1 cellular context compared by ENCODE assay signal in the genomic region with DNA sequence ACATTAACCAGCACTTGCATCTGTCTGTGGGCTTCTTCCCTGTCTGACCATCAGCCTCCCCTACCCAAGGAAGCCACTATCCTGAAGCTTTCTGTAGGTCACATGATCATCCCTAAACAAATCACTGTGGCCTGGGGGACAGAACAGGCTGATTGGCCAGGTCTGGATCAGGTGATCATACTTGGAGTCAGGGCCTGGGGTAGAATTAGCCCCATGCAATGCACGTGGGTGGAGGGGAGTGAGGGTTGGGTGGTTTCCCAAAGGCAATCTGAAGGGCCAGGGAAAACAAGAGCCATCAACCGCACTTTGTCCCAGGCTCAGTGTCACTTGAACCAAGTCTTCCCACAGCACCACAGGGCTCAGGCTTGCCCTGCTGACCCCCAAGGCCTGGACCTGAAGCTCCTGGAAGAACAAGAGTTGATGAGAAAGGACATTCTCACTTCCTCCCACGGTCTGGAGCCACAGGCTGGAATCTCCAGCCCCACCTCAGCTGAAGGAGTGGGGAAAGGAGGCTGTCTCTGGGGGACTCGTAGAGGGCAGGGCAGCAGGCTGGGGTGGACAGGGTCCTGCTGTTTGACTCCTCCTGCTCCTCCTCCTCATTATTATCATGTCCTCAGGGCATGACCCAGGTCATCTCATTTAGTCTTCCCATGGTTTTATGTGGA.
TF ChIP-seq lines count a peak whose summit lies in the region.

No MANE protein-coding gene starts in this region.

TF ChIP-seq in SK-N-SH treated with all-trans-retinoic acid at 6 μM for 48 hours, 23 proteins besides CTCF, POLR2A, EP300 and RAD21:
- TF ChIP-seq, protein P1, sequence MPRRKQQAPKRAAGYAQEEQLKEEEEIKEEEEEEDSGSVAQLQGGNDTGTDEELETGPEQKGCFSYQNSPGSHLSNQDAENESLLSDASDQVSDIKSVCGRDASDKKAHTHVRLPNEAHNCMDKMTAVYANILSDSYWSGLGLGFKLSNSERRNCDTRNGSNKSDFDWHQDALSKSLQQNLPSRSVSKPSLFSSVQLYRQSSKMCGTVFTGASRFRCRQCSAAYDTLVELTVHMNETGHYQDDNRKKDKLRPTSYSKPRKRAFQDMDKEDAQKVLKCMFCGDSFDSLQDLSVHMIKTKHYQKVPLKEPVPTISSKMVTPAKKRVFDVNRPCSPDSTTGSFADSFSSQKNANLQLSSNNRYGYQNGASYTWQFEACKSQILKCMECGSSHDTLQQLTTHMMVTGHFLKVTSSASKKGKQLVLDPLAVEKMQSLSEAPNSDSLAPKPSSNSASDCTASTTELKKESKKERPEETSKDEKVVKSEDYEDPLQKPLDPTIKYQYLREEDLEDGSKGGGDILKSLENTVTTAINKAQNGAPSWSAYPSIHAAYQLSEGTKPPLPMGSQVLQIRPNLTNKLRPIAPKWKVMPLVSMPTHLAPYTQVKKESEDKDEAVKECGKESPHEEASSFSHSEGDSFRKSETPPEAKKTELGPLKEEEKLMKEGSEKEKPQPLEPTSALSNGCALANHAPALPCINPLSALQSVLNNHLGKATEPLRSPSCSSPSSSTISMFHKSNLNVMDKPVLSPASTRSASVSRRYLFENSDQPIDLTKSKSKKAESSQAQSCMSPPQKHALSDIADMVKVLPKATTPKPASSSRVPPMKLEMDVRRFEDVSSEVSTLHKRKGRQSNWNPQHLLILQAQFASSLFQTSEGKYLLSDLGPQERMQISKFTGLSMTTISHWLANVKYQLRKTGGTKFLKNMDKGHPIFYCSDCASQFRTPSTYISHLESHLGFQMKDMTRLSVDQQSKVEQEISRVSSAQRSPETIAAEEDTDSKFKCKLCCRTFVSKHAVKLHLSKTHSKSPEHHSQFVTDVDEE (CRISPR knock-in tag; IDR thresholded peaks at IDR 0.05) = no peak
- TF ChIP-seq ARNTL (CRISPR knock-in tag; IDR thresholded peaks at IDR 0.05; ENCODE audit: borderline replicate concordance, low read depth) = no peak
- TF ChIP-seq, protein P2, sequence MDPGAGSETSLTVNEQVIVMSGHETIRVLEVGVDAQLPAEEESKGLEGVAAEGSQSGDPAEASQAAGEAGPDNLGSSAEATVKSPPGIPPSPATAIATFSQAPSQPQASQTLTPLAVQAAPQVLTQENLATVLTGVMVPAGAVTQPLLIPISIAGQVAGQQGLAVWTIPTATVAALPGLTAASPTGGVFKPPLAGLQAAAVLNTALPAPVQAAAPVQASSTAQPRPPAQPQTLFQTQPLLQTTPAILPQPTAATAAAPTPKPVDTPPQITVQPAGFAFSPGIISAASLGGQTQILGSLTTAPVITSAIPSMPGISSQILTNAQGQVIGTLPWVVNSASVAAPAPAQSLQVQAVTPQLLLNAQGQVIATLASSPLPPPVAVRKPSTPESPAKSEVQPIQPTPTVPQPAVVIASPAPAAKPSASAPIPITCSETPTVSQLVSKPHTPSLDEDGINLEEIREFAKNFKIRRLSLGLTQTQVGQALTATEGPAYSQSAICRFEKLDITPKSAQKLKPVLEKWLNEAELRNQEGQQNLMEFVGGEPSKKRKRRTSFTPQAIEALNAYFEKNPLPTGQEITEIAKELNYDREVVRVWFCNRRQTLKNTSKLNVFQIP (CRISPR knock-in tag; IDR thresholded peaks at IDR 0.05; ENCODE audit: borderline replicate concordance, low read depth) = no peak
- no peak for TF ChIP-seq ZNF565 (CRISPR knock-in tag; conservative IDR thresholded peaks at IDR 0.05; ENCODE audit: low read depth)
- TF ChIP-seq SNAI2 (CRISPR knock-in tag; IDR thresholded peaks at IDR 0.05) = no peak
- no peak for TF ChIP-seq TCF4 (CRISPR knock-in tag; IDR thresholded peaks at IDR 0.05; ENCODE audit: borderline replicate concordance)
- TF ChIP-seq, protein P3, sequence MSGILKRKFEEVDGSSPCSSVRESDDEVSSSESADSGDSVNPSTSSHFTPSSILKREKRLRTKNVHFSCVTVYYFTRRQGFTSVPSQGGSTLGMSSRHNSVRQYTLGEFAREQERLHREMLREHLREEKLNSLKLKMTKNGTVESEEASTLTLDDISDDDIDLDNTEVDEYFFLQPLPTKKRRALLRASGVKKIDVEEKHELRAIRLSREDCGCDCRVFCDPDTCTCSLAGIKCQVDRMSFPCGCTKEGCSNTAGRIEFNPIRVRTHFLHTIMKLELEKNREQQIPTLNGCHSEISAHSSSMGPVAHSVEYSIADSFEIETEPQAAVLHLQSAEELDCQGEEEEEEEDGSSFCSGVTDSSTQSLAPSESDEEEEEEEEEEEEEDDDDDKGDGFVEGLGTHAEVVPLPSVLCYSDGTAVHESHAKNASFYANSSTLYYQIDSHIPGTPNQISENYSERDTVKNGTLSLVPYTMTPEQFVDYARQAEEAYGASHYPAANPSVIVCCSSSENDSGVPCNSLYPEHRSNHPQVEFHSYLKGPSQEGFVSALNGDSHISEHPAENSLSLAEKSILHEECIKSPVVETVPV (CRISPR knock-in tag; IDR thresholded peaks at IDR 0.05) = no peak
- no peak for TF ChIP-seq GLIS3 (CRISPR knock-in tag; IDR thresholded peaks at IDR 0.05)
- no peak for TF ChIP-seq ZC3H10 (CRISPR knock-in tag; IDR thresholded peaks at IDR 0.05)
- no peak for TF ChIP-seq BACH2 (CRISPR knock-in tag; IDR thresholded peaks at IDR 0.05; ENCODE audit: borderline replicate concordance)
- TF ChIP-seq TOX (CRISPR knock-in tag; IDR thresholded peaks at IDR 0.05; ENCODE audit: borderline replicate concordance) = no peak
- TF ChIP-seq ZNF70 (CRISPR knock-in tag; IDR thresholded peaks at IDR 0.05) = no peak
- TF ChIP-seq ZFP3 (CRISPR knock-in tag; IDR thresholded peaks at IDR 0.05) = no peak
- TF ChIP-seq ESRRG (CRISPR knock-in tag; IDR thresholded peaks at IDR 0.05) = no peak
